12 cellular contexts compared by ENCODE assay signal in the genomic region with DNA sequence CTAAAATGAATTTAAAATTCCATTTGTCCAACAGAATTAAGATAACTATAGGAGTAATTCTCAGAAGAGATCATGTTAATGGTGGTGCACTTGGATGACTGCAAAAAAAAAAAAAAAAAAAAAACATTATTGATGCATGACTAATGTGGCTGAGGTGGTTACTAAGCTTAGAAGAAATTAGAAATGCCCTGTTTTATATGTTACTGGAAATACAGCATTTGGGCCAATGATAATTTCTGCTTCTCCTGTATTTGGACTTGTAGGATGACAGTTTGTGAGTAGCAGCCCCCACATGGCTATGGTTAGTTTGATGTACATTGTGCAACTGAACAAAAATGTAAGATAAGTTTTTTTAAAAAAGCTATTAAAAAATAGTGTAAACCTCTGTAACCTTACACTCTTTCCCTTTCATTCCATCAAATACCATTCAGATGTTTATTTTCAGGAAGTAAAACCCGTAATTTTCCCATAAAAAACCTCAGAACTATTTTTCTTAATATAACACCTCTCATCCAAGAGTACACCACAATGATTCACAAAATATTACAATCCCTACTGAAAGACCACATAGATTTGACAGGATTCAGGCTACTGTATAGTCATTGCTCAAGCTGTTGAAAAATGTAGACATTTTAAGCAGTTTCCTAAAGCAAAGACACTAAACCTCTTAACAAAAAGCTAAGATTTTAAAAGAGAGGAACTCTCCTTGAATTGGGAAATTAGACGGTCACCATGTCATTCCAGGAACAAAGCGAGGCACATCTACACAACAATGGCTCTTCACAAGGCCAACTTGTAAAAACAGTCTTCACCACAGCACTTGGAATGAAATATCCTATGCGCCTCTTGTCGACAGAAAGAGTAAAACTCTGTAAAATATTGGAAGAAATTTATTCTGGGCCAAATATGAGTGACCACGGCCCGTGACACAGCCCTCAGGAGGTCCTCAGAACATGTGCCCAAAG.
DNase-seq lines count a peak whose midpoint lies in the region; ATAC-seq and TF ChIP-seq lines count a peak whose summit lies in the region.
"Had no signal": no experiment of that assay in that cellular context is flagged by ENCODE, and none has a peak within 500 bp of the region (broad histone marks: within the 10 kb centered on the region; RNA-seq: fewer than 3 reads in every experiment).

No MANE protein-coding gene starts in this region.

- peak overlapping the region; percentile 91 for H2BK120ac ChIP-seq in IMR-90 (ENCODE audit: low read depth, low read length)

- H2BK5ac ChIP-seq in IMR-90 (ENCODE audit: low read depth, low read length, poor library complexity, severe bottlenecking): peak overlapping the region; percentile 90

- H3K56ac ChIP-seq in IMR-90 (ENCODE audit: extremely low read depth, insufficient read depth, low read length): peak overlapping the region; percentile 70

- peak overlapping the region; percentile 83 for H4K91ac ChIP-seq in IMR-90 (ENCODE audit: insufficient read depth, low read depth, low read length)

- H3K9me3 Mint-ChIP-seq in MCF 10A (ENCODE audit: unreplicated experiment): peaks cover 10% of the 10 kb centered on the region
- H3K9me3 Mint-ChIP-seq: central memory CD8-positive, alpha-beta T cell had no signal

- BruUV-seq in IMR-90 (replicated peaks; lab: Mats Ljungman, UMichigan): no TSS peak
- BruUV-seq in MCF 10A (replicated peaks; lab: Mats Ljungman, UMichigan): no TSS peak

- peak overlapping the region; percentile 85 for H3K18ac ChIP-seq in IMR-90 (ENCODE audit: low read depth, low read length)

- H3K4me3 ChIP-seq in AG09309 (ENCODE audit: control insufficient read depth, low read depth, low read length) (no peak overlapping the region), IMR-90 (ENCODE audit: insufficient read depth, low read depth, low read length) (no peak overlapping the region)

- H2AFZ ChIP-seq in IMR-90 (replicated peaks; ENCODE audit: low read length, poor library complexity): no peak overlapping the region

- H3K27me3 ChIP-seq in IMR-90 (ENCODE audit: control insufficient read depth, insufficient read depth, low read length): no peaks in the 10 kb centered on the region
- H3K27me3 ChIP-seq: neutrophil had no signal

- POLR2A ChIA-PET in IMR-90 (lab: Charles Lee; ENCODE audit: unreplicated experiment) (no interaction called here), MCF 10A (lab: Yijun Ruan, JAX) (interaction anchor here (0.7 to 1.6 kb wide), 4 partner anchors 37 to 648 kb away, joined by 3 to 5 read pairs (median 4); a partner anchor contains a TSS)

- no peak overlapping the region for H2AK9ac ChIP-seq in IMR-90 (replicated peaks; ENCODE audit: low read depth, low read length, poor library complexity)

- H4K5ac ChIP-seq in IMR-90 (ENCODE audit: low read depth, low read length): peak overlapping the region; percentile 98

- no peaks in the 10 kb centered on the region; the same call in 1 of the 2 replicates for H3K9me3 ChIP-seq in IMR-90 (ENCODE audit: control insufficient read depth, insufficient read depth, low read length)
- H3K9me3 ChIP-seq: neutrophil had no signal

- TF ChIP-seq POLR2A in IMR-90 (IDR thresholded peaks at IDR 0.05; ENCODE audit: low read depth, low read length): no peak

- intact Hi-C loops in IMR-90 (cut with micrococcal nuclease): loop anchor here (1.0 kb wide), 2 partner anchors 83 to 369 kb away; no protein-coding TSS in a partner anchor
- intact Hi-C loops in MCF 10A (cut with micrococcal nuclease): no loop called here
- intact Hi-C loops in posterior vena cava (cut with DNase I): no loop called here

- ATAC-seq in IMR-90 (ENCODE audit: low read depth) (peak; percentile 79), HG02763 (IDR thresholded peaks at IDR 0.05; ENCODE audit: unreplicated experiment) (no peak)

- dilution Hi-C loops in IMR-90 (cut with HindIII; ENCODE audit: low sequenced_read_pairs, unreplicated experiment): no loop called here

- H3K27ac ChIP-seq in IMR-90 (ENCODE audit: insufficient read depth, low read length): peak overlapping the region; percentile 90
- H3K27ac ChIP-seq: neutrophil had no signal

- no peak for TF ChIP-seq RAD21 in IMR-90 (IDR thresholded peaks at IDR 0.05; ENCODE audit: low read length)

- H3K9me1 ChIP-seq in IMR-90 (ENCODE audit: insufficient read depth, low read length): peaks cover 16% of the 10 kb centered on the region

- H2AK5ac ChIP-seq in IMR-90 (ENCODE audit: low read depth, low read length): peak overlapping the region; percentile 62

- peaks cover 2% of the 10 kb centered on the region; the same call in 1 of the 2 replicates for H3K36me3 ChIP-seq in IMR-90 (ENCODE audit: control insufficient read depth, insufficient read depth, low read length)
- H3K36me3 ChIP-seq: neutrophil had no signal

- H3K9ac ChIP-seq in IMR-90 (ENCODE audit: low read depth, low read length): no peak overlapping the region

- TF ChIP-seq CTCF in AG09309 (IDR thresholded peaks at IDR 0.05; ENCODE audit: control insufficient read depth, insufficient read depth, low read depth, low read length, missing control alignments): no peak
- no peak for TF ChIP-seq CTCF in IMR-90 (conservative IDR thresholded peaks at IDR 0.05; ENCODE audit: low read depth, low read length)
- TF ChIP-seq CTCF in MCF 10A (IDR thresholded peaks at IDR 0.05; ENCODE audit: unreplicated experiment): no peak
- no peak for TF ChIP-seq CTCF in GM10266 (IDR thresholded peaks at IDR 0.05; ENCODE audit: control insufficient read depth, insufficient read depth, low read depth, missing control alignments)

- no CpG with 5 or more reads among the region's 7 CpGs for WGBS in IMR-90 (ENCODE audit: extremely low coverage in 2 of 2, insufficient read length in 1 of 2), 2 experiments

- H3K4me3 Mint-ChIP-seq in MCF 10A (ENCODE audit: unreplicated experiment): no peak overlapping the region
- H3K4me3 Mint-ChIP-seq: central memory CD8-positive, alpha-beta T cell had no signal

- peaks cover 18% of the 10 kb centered on the region for H3K4me1 ChIP-seq in IMR-90 (ENCODE audit: control insufficient read depth, insufficient read depth, low read length)

- peak overlapping the region; percentile 73 for H3K23ac ChIP-seq in IMR-90 (ENCODE audit: low read depth, low read length)

- H3K14ac ChIP-seq in IMR-90 (replicated peaks; ENCODE audit: low read depth, low read length): peak overlapping the region; percentile 41

- peak overlapping the region; percentile 26 for H3K27ac Mint-ChIP-seq in MCF 10A (ENCODE audit: low read depth, unreplicated experiment)

- H3K4ac ChIP-seq in IMR-90 (ENCODE audit: low read depth, low read length): peak overlapping the region; percentile 95

- H3K4me1 Mint-ChIP-seq in MCF 10A (ENCODE audit: insufficient read depth, unreplicated experiment): peaks cover 25% of the 10 kb centered on the region
- H3K4me1 Mint-ChIP-seq: central memory CD8-positive, alpha-beta T cell had no signal

- peak overlapping the region; percentile 54 to 87; a peak in 3 of 4 replicates for H4K8ac ChIP-seq in IMR-90 (ENCODE audit: low read depth in 2 of 2, low read length in 2 of 2)

- DNase-seq in AG09309 (ENCODE audit: low read depth) (peak; percentile 99), IMR-90 (peak; percentile 97), MCF 10A (ENCODE audit: unreplicated experiment) (peak; percentile 41), kidney glomerular epithelial cell (lab: John Stamatoyannopoulos, UW) (peak; percentile 73), GM10266 (ENCODE audit: extremely low spot score) (no peak), posterior vena cava (ENCODE audit: low spot score) (no peak)
- no peak for DNase-seq in activated CD4-positive, alpha-beta T cell treated with anti-CD3 and anti-CD28 coated beads, Interleukin-2, amount 50 U/mL, for 4 hours
- DNase-seq: C1 segment of cervical spinal cord, T-helper 9 cell had no signal

- H3K4me2 ChIP-seq in IMR-90 (ENCODE audit: low read depth, low read length): peak overlapping the region; percentile 65

- H3K27me3 Mint-ChIP-seq in MCF 10A (ENCODE audit: insufficient read depth, unreplicated experiment): no peaks in the 10 kb centered on the region
- H3K27me3 Mint-ChIP-seq: central memory CD8-positive, alpha-beta T cell had no signal

- H3K36me3 Mint-ChIP-seq in MCF 10A (ENCODE audit: insufficient read depth, unreplicated experiment): peaks cover 8% of the 10 kb centered on the region

- CTCF ChIA-PET in IMR-90 (lab: Yijun Ruan, JAX) (interaction anchor here (0.6 to 0.9 kb wide), 2 partner anchors 15 to 48 kb away, joined by 3 read pairs; no protein-coding TSS in a partner anchor), MCF 10A (lab: Yijun Ruan, JAX) (interaction anchor here (0.7 kb wide), 2 partner anchors 682 to 727 kb away, joined by 3 to 4 read pairs; no protein-coding TSS in a partner anchor)

- H4K20me1 ChIP-seq in IMR-90 (ENCODE audit: insufficient read depth, low read length): 0 out of 2 replicates have a peak, but pooled peaks cover 3% of the 10 kb centered on the region

- H2BK15ac ChIP-seq in IMR-90 (ENCODE audit: low read depth, low read length): peak overlapping the region; percentile 69; the same call in 2 of the 3 replicates

- in situ Hi-C loops in IMR-90 (cut with MboI; ENCODE audit: low sequenced_read_pairs): no loop called here

- peak overlapping the region; percentile 78 for H2BK20ac ChIP-seq in IMR-90 (ENCODE audit: low read depth, low read length)

- H3K79me1 ChIP-seq in IMR-90 (ENCODE audit: low read depth in 1 of 2, low read length in 2 of 2): peaks cover 0 to 4% of the 10 kb centered on the region in 2 experiments; a peak in 1 of 4 replicates

TF ChIP-seq in IMR-90, 13 proteins besides CTCF, POLR2A, EP300 and RAD21 (continues in another document):
- TF ChIP-seq NFE2L2 (IDR thresholded peaks at IDR 0.05; ENCODE audit: low read depth, low read length) (no peak), CEBPB (IDR thresholded peaks at IDR 0.05; ENCODE audit: low read depth, low read length) (peak; percentile 83), CHD1 (IDR thresholded peaks at IDR 0.05; ENCODE audit: low read depth, low read length) (no peak), MXI1 (IDR thresholded peaks at IDR 0.05; ENCODE audit: borderline replicate concordance, low read depth, low read length) (peak; percentile 72; the same call in 1 of the 2 replicates), BHLHE40 (IDR thresholded peaks at IDR 0.05; ENCODE audit: low read depth, low read length) (no peak), FOS (IDR thresholded peaks at IDR 0.05; ENCODE audit: low read depth, low read length) (peak; percentile 31; the same call in 1 of the 2 replicates), MAZ (IDR thresholded peaks at IDR 0.05; ENCODE audit: borderline replicate concordance, low read depth, low read length) (peak; percentile 33; the same call in 1 of the 2 replicates)
- TF ChIP-seq, protein P1, sequence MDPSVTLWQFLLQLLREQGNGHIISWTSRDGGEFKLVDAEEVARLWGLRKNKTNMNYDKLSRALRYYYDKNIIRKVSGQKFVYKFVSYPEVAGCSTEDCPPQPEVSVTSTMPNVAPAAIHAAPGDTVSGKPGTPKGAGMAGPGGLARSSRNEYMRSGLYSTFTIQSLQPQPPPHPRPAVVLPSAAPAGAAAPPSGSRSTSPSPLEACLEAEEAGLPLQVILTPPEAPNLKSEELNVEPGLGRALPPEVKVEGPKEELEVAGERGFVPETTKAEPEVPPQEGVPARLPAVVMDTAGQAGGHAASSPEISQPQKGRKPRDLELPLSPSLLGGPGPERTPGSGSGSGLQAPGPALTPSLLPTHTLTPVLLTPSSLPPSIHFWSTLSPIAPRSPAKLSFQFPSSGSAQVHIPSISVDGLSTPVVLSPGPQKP (IDR thresholded peaks at IDR 0.05; ENCODE audit: borderline replicate concordance, low read depth, low read length): no peak

Comparison
In these comparisons a context has a peak if more than half of its experiments do, and no peak if none do; other contexts are left out.
1. DNase-seq: peak in AG09309 (single experiment), IMR-90 (single experiment), MCF 10A (single experiment) and kidney glomerular epithelial cell (single experiment); none in GM10266 (single experiment), activated CD4-positive, alpha-beta T cell treated with anti-CD3 and anti-CD28 coated beads, Interleukin-2, amount 50 U/mL, for 4 hours (0 of 2) and posterior vena cava (single experiment).